Comparison of ENCODE assay signal across 1 cellular context in genomic region chr14:76235628-76236027, GRCh38.
TF ChIP-seq lines count a peak whose summit lies in the region.

No MANE protein-coding gene starts in this region.

TF ChIP-seq in HepG2, 621 proteins besides CTCF, POLR2A, EP300 and RAD21 (continued from another document):
- TF ChIP-seq ZZZ3 (CRISPR knock-in tag; IDR thresholded peaks at IDR 0.05; ENCODE audit: borderline replicate concordance) = no peak
